ENCODE assay signal across 8 cellular contexts in the genomic region with DNA sequence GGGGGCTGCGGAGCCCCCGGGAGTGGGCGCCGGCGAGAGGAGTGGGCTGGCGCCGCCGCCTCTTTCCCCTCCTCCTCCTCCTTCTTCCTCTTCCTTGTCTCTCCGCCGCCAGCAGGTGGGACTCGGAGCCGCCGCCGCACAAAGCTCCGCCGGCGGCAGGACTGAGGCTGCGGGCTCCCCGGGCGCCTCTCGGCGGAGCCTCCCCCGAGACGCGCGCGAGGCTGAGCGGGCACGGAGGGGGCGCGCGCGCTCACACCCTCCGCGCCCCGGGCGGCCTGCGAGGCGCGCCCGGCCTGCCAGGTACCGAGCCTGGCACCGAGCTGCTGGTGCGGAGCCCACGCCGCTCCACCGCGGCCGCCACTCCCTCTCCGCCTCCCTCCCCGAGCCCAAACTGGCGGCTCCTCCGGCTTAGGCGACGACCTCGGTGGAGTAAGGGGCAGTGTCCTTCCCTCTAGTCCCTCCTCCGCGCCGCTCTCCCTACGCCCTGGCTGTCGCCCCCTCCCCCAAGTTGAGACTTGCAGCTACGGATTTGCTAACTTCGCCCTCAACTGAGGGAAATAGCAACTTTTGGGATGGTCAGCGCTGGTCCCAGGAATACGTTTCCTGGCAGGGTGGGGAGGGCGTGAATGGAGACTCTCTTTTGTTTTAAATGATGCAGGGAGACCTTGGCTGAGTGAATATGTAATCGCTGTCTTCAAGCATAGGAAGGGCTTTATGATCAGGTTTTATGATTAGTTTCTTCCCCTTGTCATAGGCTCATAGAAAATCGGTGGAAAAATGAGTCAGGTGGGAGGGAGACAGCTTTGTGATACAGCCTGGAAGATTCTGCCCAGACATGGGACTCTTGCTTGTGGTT.
DNase-seq lines count a peak whose midpoint lies in the region; ATAC-seq and TF ChIP-seq lines count a peak whose summit lies in the region.

No MANE protein-coding gene starts in this region.

- DNase-seq in ACHN (peak; percentile 75), left ventricle myocardium superior (peak; percentile 53), retinal pigment epithelial cell (ENCODE audit: low read depth) (no peak), A172 (ENCODE audit: low spot score) (no peak)
- DNase-seq in activated naive CD4-positive, alpha-beta T cell treated with anti-CD3 and anti-CD28 coated beads, Interleukin-2, amount 10 ng/mL, durations not matched to agents 7 days and 5 days = peak; percentile 61

- no peaks in the 10 kb centered on the region for H3K36me3 Mint-ChIP-seq in activated naive CD4-positive, alpha-beta T cell treated with anti-CD3 and anti-CD28 coated beads, Interleukin-2, amount 10 ng/mL, durations not matched to agents 7 days and 5 days

- in situ Hi-C loops in ACHN (cut with HindIII; ENCODE audit: low pct_ligation_motif_present, low pct_unique_long_range_greater_than_20kb, low sequenced_read_pairs) = no loop called here

- H3K27ac Mint-ChIP-seq in activated naive CD4-positive, alpha-beta T cell treated with anti-CD3 and anti-CD28 coated beads, Interleukin-2, amount 10 ng/mL, durations not matched to agents 7 days and 5 days = no peak overlapping the region

- peaks cover 13% of the 10 kb centered on the region for H3K4me1 Mint-ChIP-seq in activated naive CD4-positive, alpha-beta T cell treated with anti-CD3 and anti-CD28 coated beads, Interleukin-2, amount 10 ng/mL, durations not matched to agents 7 days and 5 days

- no peaks in the 10 kb centered on the region for H3K36me3 ChIP-seq in OCI-LY1 (ENCODE audit: insufficient read depth, low read length)

- no peak overlapping the region for H3K27ac ChIP-seq in OCI-LY1 (ENCODE audit: low read depth, low read length, poor library complexity, severe bottlenecking)

- H3K27me3 Mint-ChIP-seq in activated naive CD4-positive, alpha-beta T cell treated with anti-CD3 and anti-CD28 coated beads, Interleukin-2, amount 10 ng/mL, durations not matched to agents 7 days and 5 days = peaks cover 40% of the 10 kb centered on the region

- H4K20me1 ChIP-seq in OCI-LY1 (ENCODE audit: insufficient read depth, low read length) = no peaks in the 10 kb centered on the region

- H3K4me3 ChIP-seq in OCI-LY1 (ENCODE audit: low read depth, low read length, poor library complexity, severe bottlenecking) = peak overlapping the region; percentile 50
- H3K4me3 ChIP-seq in retinal pigment epithelial cell (ENCODE audit: low read length) = peak overlapping the region; percentile 64

- no peaks in the 10 kb centered on the region for H3K9me2 ChIP-seq in OCI-LY1 (ENCODE audit: low read depth, low read length)

- no peaks in the 10 kb centered on the region for H3K79me2 ChIP-seq in OCI-LY1 (ENCODE audit: insufficient read depth, low read length)

- no peak overlapping the region for H2AFZ ChIP-seq in OCI-LY1 (ENCODE audit: low read length)

- no peaks in the 10 kb centered on the region for H3F3A ChIP-seq in OCI-LY1 (ENCODE audit: insufficient read depth, low read length)

- H3K4me2 ChIP-seq in OCI-LY1 (ENCODE audit: low read length) = peak overlapping the region; percentile 64

- H3K9me3 Mint-ChIP-seq in activated naive CD4-positive, alpha-beta T cell treated with anti-CD3 and anti-CD28 coated beads, Interleukin-2, amount 10 ng/mL, durations not matched to agents 7 days and 5 days = no peaks in the 10 kb centered on the region

- intact Hi-C loops in left ventricle myocardium superior (cut with micrococcal nuclease) = no loop called here

- ATAC-seq in GM18519 (IDR thresholded peaks at IDR 0.05; ENCODE audit: low FRiP score, unreplicated experiment) (peak; percentile 61), HG03108 (IDR thresholded peaks at IDR 0.05; ENCODE audit: unreplicated experiment) (peak; percentile 52), left ventricle myocardium superior (peak; percentile 80)

- H3K4me3 Mint-ChIP-seq in activated naive CD4-positive, alpha-beta T cell treated with anti-CD3 and anti-CD28 coated beads, Interleukin-2, amount 10 ng/mL, durations not matched to agents 7 days and 5 days = peak overlapping the region; percentile 80

- H3K9ac ChIP-seq in OCI-LY1 (ENCODE audit: low read length) = no peak overlapping the region

- H3K27me3 ChIP-seq in OCI-LY1 (ENCODE audit: insufficient read depth, low read length) = no peaks in the 10 kb centered on the region

- no peaks in the 10 kb centered on the region for H3K4me1 ChIP-seq in OCI-LY1 (ENCODE audit: insufficient read depth, low read length, severe bottlenecking)

- no peak for TF ChIP-seq CTCF in OCI-LY1 (IDR thresholded peaks at IDR 0.05; ENCODE audit: low read length)
- TF ChIP-seq CTCF in retinal pigment epithelial cell (conservative IDR thresholded peaks at IDR 0.05; ENCODE audit: low read depth, low read length) = no peak

- CTCF ChIA-PET in activated naive CD4-positive, alpha-beta T cell treated with anti-CD3 and anti-CD28 coated beads, Interleukin-2, amount 10 ng/mL, durations not matched to agents 7 days and 5 days (lab: Charles Lee) = no interaction called here

- no peaks in the 10 kb centered on the region for H3K9me3 ChIP-seq in OCI-LY1 (ENCODE audit: low read length)

Comparison
In these comparisons a context has a peak if more than half of its experiments do, and no peak if none do; other contexts are left out.
1. DNase-seq: peak in ACHN (single experiment), activated naive CD4-positive, alpha-beta T cell treated with anti-CD3 and anti-CD28 coated beads, Interleukin-2, amount 10 ng/mL, durations not matched to agents 7 days and 5 days (single experiment) and left ventricle myocardium superior (single experiment); none in retinal pigment epithelial cell (single experiment) and A172 (single experiment).
2. Peak in every context shown above with its lines, with median percentiles within 50 percentile points of each other: ATAC-seq.